1 cellular context compared by ENCODE assay signal in the genomic region with DNA sequence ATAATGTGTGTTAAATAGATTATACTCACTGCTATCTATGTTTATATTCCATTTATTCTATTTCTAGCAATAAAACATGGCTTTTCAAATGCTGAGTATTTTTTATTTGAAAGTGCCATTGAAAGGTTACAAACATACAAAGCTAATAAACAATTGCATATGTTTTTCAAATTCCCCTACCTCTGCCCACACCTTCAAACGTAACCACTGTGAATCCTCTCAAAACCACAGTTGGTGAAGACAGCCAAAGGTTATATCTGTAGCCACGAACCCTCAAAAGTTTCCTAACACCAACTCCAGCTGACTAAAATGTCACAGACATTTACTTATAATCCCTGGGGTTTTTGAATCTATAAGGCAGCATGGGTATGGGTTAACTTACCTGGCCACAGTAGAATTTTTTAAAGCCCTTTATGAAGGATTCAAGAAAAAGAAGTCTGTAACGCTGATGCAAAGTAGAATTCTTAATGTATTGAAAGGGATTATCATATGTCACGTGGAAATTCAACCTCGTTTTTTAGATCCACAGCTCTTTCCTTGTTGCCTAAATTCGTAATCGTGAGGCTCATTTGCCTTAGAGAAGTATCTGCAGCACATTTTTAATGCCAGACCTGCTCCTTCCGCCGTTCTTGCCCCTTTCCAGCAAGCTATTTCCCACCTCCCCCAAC.
TF ChIP-seq lines count a peak whose summit lies in the region.

No MANE protein-coding gene starts in this region.

TF ChIP-seq in GM23338, 12 proteins besides CTCF, POLR2A, EP300 and RAD21 (continued from another document):
- TF ChIP-seq ZNF462 (CRISPR knock-in tag; IDR thresholded peaks at IDR 0.05) = no peak
- TF ChIP-seq REST (IDR thresholded peaks at IDR 0.05; ENCODE audit: unreplicated experiment) = no peak
- TF ChIP-seq POLR2AphosphoS5 (IDR thresholded peaks at IDR 0.05; ENCODE audit: low read depth) = no peak
- no peak for TF ChIP-seq ZNF331 (CRISPR knock-in tag; IDR thresholded peaks at IDR 0.05; ENCODE audit: low read depth)
- TF ChIP-seq JUNB (IDR thresholded peaks at IDR 0.05; ENCODE audit: unreplicated experiment) = no peak
- no peak for TF ChIP-seq ZNF114 (CRISPR knock-in tag; IDR thresholded peaks at IDR 0.05)
- no peak for TF ChIP-seq CREB1 (CRISPR knock-in tag; IDR thresholded peaks at IDR 0.05; ENCODE audit: low read depth)
